Comparison of ENCODE assay signal across 2 cellular contexts in the genomic region with DNA sequence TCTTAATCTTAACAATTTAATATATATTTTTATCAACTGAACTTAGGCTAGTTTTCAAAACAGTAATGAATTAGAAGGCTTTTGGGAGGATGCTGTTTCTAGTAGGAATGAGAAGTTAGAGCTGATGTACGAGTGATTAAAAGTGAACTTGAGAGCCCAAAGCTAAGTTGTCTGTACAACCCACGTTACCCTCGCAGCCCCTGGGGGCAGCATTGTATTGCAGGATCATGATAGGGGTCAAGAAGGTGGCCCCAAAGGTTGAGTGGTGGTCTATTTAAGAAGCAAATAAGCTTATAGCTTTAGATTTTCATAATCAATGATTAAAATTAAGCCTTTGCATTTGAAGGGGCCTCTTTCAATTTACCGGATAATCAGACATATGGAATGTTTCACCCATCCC.
TF ChIP-seq lines count a peak whose summit lies in the region.

No MANE protein-coding gene starts in this region.

TF ChIP-seq in A549, 52 proteins besides CTCF, POLR2A, EP300 and RAD21:
- no peak for TF ChIP-seq POLR2AphosphoS2 (conservative IDR thresholded peaks at IDR 0.05; ENCODE audit: low read length)
- TF ChIP-seq, protein P1, sequence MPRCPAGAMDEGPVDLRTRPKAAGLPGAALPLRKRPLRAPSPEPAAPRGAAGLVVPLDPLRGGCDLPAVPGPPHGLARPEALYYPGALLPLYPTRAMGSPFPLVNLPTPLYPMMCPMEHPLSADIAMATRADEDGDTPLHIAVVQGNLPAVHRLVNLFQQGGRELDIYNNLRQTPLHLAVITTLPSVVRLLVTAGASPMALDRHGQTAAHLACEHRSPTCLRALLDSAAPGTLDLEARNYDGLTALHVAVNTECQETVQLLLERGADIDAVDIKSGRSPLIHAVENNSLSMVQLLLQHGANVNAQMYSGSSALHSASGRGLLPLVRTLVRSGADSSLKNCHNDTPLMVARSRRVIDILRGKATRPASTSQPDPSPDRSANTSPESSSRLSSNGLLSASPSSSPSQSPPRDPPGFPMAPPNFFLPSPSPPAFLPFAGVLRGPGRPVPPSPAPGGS (IDR thresholded peaks at IDR 0.05) = no peak
- TF ChIP-seq MAFK (IDR thresholded peaks at IDR 0.05; ENCODE audit: partially characterized antibody) = no peak
- no peak for TF ChIP-seq MAZ (IDR thresholded peaks at IDR 0.05; ENCODE audit: borderline replicate concordance, low read depth, low read length)
TF ChIP-seq in A549: peak in this region for 0.

TF ChIP-seq in H1, 55 proteins besides CTCF, POLR2A, EP300 and RAD21:
- TF ChIP-seq KDM5A (IDR thresholded peaks at IDR 0.05; ENCODE audit: low read length) = no peak
- TF ChIP-seq CEBPB (IDR thresholded peaks at IDR 0.05; ENCODE audit: low read depth, low read length) = no peak
- no peak for TF ChIP-seq RNF2 (IDR thresholded peaks at IDR 0.05; ENCODE audit: borderline replicate concordance, low read depth, low read length, missing control alignments, poor library complexity, severe bottlenecking)
- TF ChIP-seq EZH2 (IDR thresholded peaks at IDR 0.05; ENCODE audit: low read depth, low read length, severe bottlenecking) = no peak
- TF ChIP-seq BACH1 (IDR thresholded peaks at IDR 0.05; ENCODE audit: low read length) = no peak
- no peak for TF ChIP-seq SAP30 (IDR thresholded peaks at IDR 0.05; ENCODE audit: insufficient read depth, insufficient replicate concordance, low read length)
- no peak for TF ChIP-seq JUND (IDR thresholded peaks at IDR 0.05; ENCODE audit: low read length)
- TF ChIP-seq YY1 (IDR thresholded peaks at IDR 0.05; ENCODE audit: low read depth, low read length) = no peak
- TF ChIP-seq, protein P2, sequence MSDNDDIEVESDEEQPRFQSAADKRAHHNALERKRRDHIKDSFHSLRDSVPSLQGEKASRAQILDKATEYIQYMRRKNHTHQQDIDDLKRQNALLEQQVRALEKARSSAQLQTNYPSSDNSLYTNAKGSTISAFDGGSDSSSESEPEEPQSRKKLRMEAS (IDR thresholded peaks at IDR 0.05) = no peak
- TF ChIP-seq GTF2F1 (IDR thresholded peaks at IDR 0.05; ENCODE audit: borderline replicate concordance, low read depth, low read length) = no peak
